ENCODE assay signal across 39 cellular contexts in the genomic region with DNA sequence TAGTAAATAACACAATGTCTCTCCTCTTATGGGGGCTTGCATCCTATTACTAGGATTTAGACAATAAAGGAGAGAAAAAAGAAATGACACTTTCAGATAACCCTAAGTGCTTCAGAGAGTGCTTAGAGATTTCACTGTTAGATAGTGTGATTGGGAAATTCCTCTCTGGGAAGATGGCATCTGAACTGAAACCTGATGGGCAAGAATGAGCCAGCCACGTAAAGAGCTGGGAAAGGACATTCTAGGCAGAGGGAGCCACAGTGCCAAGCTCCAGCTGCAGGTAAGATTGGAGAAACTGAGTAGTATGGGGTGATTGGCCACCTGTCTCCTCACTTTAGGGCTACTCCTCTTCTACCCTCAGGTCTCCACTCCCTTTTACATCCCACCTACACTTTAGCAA. TPM values are rescaled to one million over a fixed set of nuclear protein-coding genes. Genes with fewer than 3 reads are reported as not detected.
"Had no signal": no experiment of that assay in that cellular context is flagged by ENCODE, and none has a peak within 500 bp of the region (broad histone marks: within the 10 kb centered on the region; RNA-seq: fewer than 3 reads in every experiment).

No MANE protein-coding gene starts in this region.

- H3K4me1 ChIP-seq: breast epithelium had no signal

- H3K4me3 ChIP-seq: adrenal gland, body of pancreas, breast epithelium had no signal

- H3K4me1 Mint-ChIP-seq: activated CD4-positive, alpha-beta T cell treated with anti-CD3 and anti-CD28 coated beads for 36 hours had no signal

- H3K4me3 Mint-ChIP-seq: activated CD4-positive, alpha-beta memory T cell treated with anti-CD3 and anti-CD28 coated beads, Interleukin-2, amount 10 ng/mL, durations not matched to agents 7 days and 5 days; activated CD4-positive, alpha-beta T cell treated with anti-CD3 and anti-CD28 coated beads for 36 hours; activated CD4-positive, alpha-beta T cell treated with anti-CD3 and anti-CD28 coated beads, Interleukin-2, amount 10 ng/mL, durations not matched to agents 7 days and 5 days; activated CD8-positive, alpha-beta memory T cell treated with anti-CD3 and anti-CD28 coated beads, Interleukin-2, amount 10 ng/mL, durations not matched to agents 7 days and 5 days; activated CD8-positive, alpha-beta T cell treated with anti-CD3 and anti-CD28 coated beads, Interleukin-2, amount 10 ng/mL, durations not matched to agents 7 days and 5 days; activated naive CD4-positive, alpha-beta T cell treated with anti-CD3 and anti-CD28 coated beads, Interleukin-2, amount 10 ng/mL, durations not matched to agents 7 days and 5 days; activated naive CD4-positive, alpha-beta T cell treated with anti-CD3 and anti-CD28 coated beads, Interleukin-2, amount 50 U/mL, for 24 hours; activated naive CD8-positive, alpha-beta T cell; activated naive CD8-positive, alpha-beta T cell treated with anti-CD3 and anti-CD28 coated beads, Interleukin-2, amount 10 ng/mL, durations not matched to agents 7 days and 5 days; activated T-cell treated with anti-CD3 and anti-CD28 coated beads, Interleukin-2, amount 50 U/mL, for 24 hours; T-helper 1 cell treated with Interleukin-12 subunit alpha and Interleukin-12 subunit beta and Interleukin-4 antibody, amounts not matched to agents 30 μg/mL and 1 μg/mL, for 36 hours; T-helper 2 cell treated with Interferon-gamma antibody and Interleukin-4, amounts not matched to agents 5 μg/mL and 100 μg/mL, for 36 hours; WTC11 had no signal

- H3K36me3 ChIP-seq: adrenal gland, brain microvascular endothelial cell, breast epithelium, WERI-Rb-1 had no signal

- ATAC-seq: activated CD4-positive, alpha-beta T cell treated with anti-CD3 and anti-CD28 coated beads for 36 hours; activated CD4-positive, CD25-positive, alpha-beta regulatory T cell treated with anti-CD3 and anti-CD28 coated beads, Interleukin-2, amount 50 U/mL, for 24 hours; activated CD8-positive, alpha-beta memory T cell treated with anti-CD3 and anti-CD28 coated beads, Interleukin-2, amount 10 ng/mL, durations not matched to agents 7 days and 5 days; activated CD8-positive, alpha-beta T cell treated with anti-CD3 and anti-CD28 coated beads, Interleukin-2, amount 10 ng/mL, durations not matched to agents 7 days and 5 days; body of pancreas; WTC11 had no signal

- H3K9me3 Mint-ChIP-seq: activated CD4-positive, alpha-beta memory T cell treated with anti-CD3 and anti-CD28 coated beads, Interleukin-2, amount 10 ng/mL, durations not matched to agents 7 days and 5 days; activated CD4-positive, alpha-beta T cell treated with anti-CD3 and anti-CD28 coated beads, Interleukin-2, amount 10 ng/mL, durations not matched to agents 7 days and 5 days; activated naive CD4-positive, alpha-beta T cell treated with anti-CD3 and anti-CD28 coated beads, Interleukin-2, amount 10 ng/mL, durations not matched to agents 7 days and 5 days; activated naive CD4-positive, alpha-beta T cell treated with anti-CD3 and anti-CD28 coated beads, Interleukin-2, amount 50 U/mL, for 24 hours; activated naive CD8-positive, alpha-beta T cell treated with anti-CD3 and anti-CD28 coated beads, Interleukin-2, amount 10 ng/mL, durations not matched to agents 7 days and 5 days; activated T-cell treated with anti-CD3 and anti-CD28 coated beads, Interleukin-2, amount 50 U/mL, for 24 hours; activated T-helper 2 cell treated with anti-CD3 and anti-CD28 coated beads, Interferon-gamma antibody, Interleukin-2, Interleukin-4, amounts not matched to agents 10 μg/mL and 5 μg/mL and 100 μg/mL, durations not matched to agents 14 hours and 24 hours and 36 hours; T-helper 1 cell treated with Interleukin-12 subunit alpha and Interleukin-12 subunit beta and Interleukin-4 antibody, amounts not matched to agents 30 μg/mL and 1 μg/mL, for 36 hours; T-helper 2 cell treated with Interferon-gamma antibody and Interleukin-4, amounts not matched to agents 5 μg/mL and 100 μg/mL, for 36 hours; WTC11 had no signal

- H3K27ac Mint-ChIP-seq: activated CD4-positive, alpha-beta memory T cell treated with anti-CD3 and anti-CD28 coated beads, Interleukin-2, amount 10 ng/mL, durations not matched to agents 7 days and 5 days; activated CD4-positive, alpha-beta T cell treated with anti-CD3 and anti-CD28 coated beads for 36 hours; activated CD4-positive, alpha-beta T cell treated with anti-CD3 and anti-CD28 coated beads, Interleukin-2, amount 10 ng/mL, durations not matched to agents 7 days and 5 days; activated CD8-positive, alpha-beta memory T cell treated with anti-CD3 and anti-CD28 coated beads, Interleukin-2, amount 10 ng/mL, durations not matched to agents 7 days and 5 days; activated CD8-positive, alpha-beta T cell treated with anti-CD3 and anti-CD28 coated beads, Interleukin-2, amount 10 ng/mL, durations not matched to agents 7 days and 5 days; activated naive CD4-positive, alpha-beta T cell treated with anti-CD3 and anti-CD28 coated beads, Interleukin-2, amount 10 ng/mL, durations not matched to agents 7 days and 5 days; activated naive CD4-positive, alpha-beta T cell treated with anti-CD3 and anti-CD28 coated beads, Interleukin-2, amount 50 U/mL, for 24 hours; activated naive CD8-positive, alpha-beta T cell; activated naive CD8-positive, alpha-beta T cell treated with anti-CD3 and anti-CD28 coated beads, Interleukin-2, amount 10 ng/mL, durations not matched to agents 7 days and 5 days; activated T-cell treated with anti-CD3 and anti-CD28 coated beads, Interleukin-2, amount 50 U/mL, for 24 hours; activated T-helper 2 cell treated with anti-CD3 and anti-CD28 coated beads, Interferon-gamma antibody, Interleukin-2, Interleukin-4, amounts not matched to agents 10 μg/mL and 5 μg/mL and 100 μg/mL, durations not matched to agents 14 hours and 24 hours and 36 hours; T-helper 1 cell treated with Interleukin-12 subunit alpha and Interleukin-12 subunit beta and Interleukin-4 antibody, amounts not matched to agents 30 μg/mL and 1 μg/mL, for 36 hours; T-helper 2 cell treated with Interferon-gamma antibody and Interleukin-4, amounts not matched to agents 5 μg/mL and 100 μg/mL, for 36 hours; WTC11 had no signal

- H3K27ac ChIP-seq: adrenal gland, body of pancreas, brain microvascular endothelial cell, breast epithelium, WERI-Rb-1 had no signal

- H3K36me3 Mint-ChIP-seq: activated CD8-positive, alpha-beta memory T cell treated with anti-CD3 and anti-CD28 coated beads, Interleukin-2, amount 10 ng/mL, durations not matched to agents 7 days and 5 days; activated naive CD4-positive, alpha-beta T cell treated with anti-CD3 and anti-CD28 coated beads, Interleukin-2, amount 50 U/mL, for 24 hours; activated naive CD8-positive, alpha-beta T cell had no signal

- H3K27me3 ChIP-seq: adrenal gland, body of pancreas, brain microvascular endothelial cell, breast epithelium had no signal

- FAIRE-seq: astrocyte, TTC549 had no signal

- DNase-seq: activated CD4-positive, alpha-beta memory T cell treated with anti-CD3 and anti-CD28 coated beads, Interleukin-2, amount 10 ng/mL, durations not matched to agents 7 days and 5 days; activated CD4-positive, alpha-beta T cell treated with anti-CD3 and anti-CD28 coated beads for 1 hour; activated CD4-positive, alpha-beta T cell treated with anti-CD3 and anti-CD28 coated beads for 36 hours; activated CD4-positive, alpha-beta T cell treated with anti-CD3 and anti-CD28 coated beads for 48 hours; activated CD4-positive, alpha-beta T cell treated with anti-CD3 and anti-CD28 coated beads, Interleukin-2, amount 10 ng/mL, durations not matched to agents 7 days and 5 days; activated CD4-positive, alpha-beta T cell treated with anti-CD3 and anti-CD28 coated beads, Interleukin-2, amount 50 U/mL, for 48 hours; activated CD4-positive, CD25-positive, alpha-beta regulatory T cell; activated CD8-positive, alpha-beta memory T cell treated with anti-CD3 and anti-CD28 coated beads for 24 hours; activated CD8-positive, alpha-beta memory T cell treated with anti-CD3 and anti-CD28 coated beads, Interleukin-2, amount 10 ng/mL, durations not matched to agents 7 days and 5 days; activated CD8-positive, alpha-beta memory T cell treated with anti-CD3 and anti-CD28 coated beads, Interleukin-2, amount 50 U/mL, for 48 hours; activated CD8-positive, alpha-beta T cell treated with anti-CD3 and anti-CD28 coated beads, Interleukin-2, amount 10 ng/mL, durations not matched to agents 7 days and 5 days; activated effector memory CD4-positive, alpha-beta T cell treated with Interleukin-2 at 50 U/mL for 16 hours; activated gamma-delta T cell; activated naive CD4-positive, alpha-beta T cell treated with anti-CD3 and anti-CD28 coated beads, Interleukin-2, amount 10 ng/mL, durations not matched to agents 7 days and 5 days; activated naive CD4-positive, alpha-beta T cell treated with Interleukin-2 at 50 U/mL for 16 hours; activated naive CD8-positive, alpha-beta T cell treated with anti-CD3 and anti-CD28 coated beads, Interleukin-2, amount 10 ng/mL, durations not matched to agents 7 days and 5 days; activated T-cell treated with anti-CD3 and anti-CD28 coated beads, Interleukin-2, amount 50 U/mL, for 24 hours; activated T-cell treated with anti-CD3 and anti-CD28 coated beads, Interleukin-2, amount 50 U/mL, for 48 hours; adrenal gland; amniotic stem cell; aorta; body of pancreas; brain microvascular endothelial cell; central memory CD4-positive, alpha-beta T cell; SW 1271; T-helper 1 cell; T-helper 2 cell; T-helper 9 cell; WERI-Rb-1 had no signal

- H3K9me3 ChIP-seq: adrenal gland, body of pancreas, breast epithelium had no signal

RNA-seq across cellular contexts. Expression of gene CDO1, which starts 14.5 kb away (rescaled TPM):
- total RNA-seq: activated CD4-positive, alpha-beta T cell treated with anti-CD3 and anti-CD28 coated beads, Interleukin-2, amount 10 ng/mL, durations not matched to agents 7 days and 5 days had no signal
